Comparison of ENCODE assay signal across 8 cellular contexts in the genomic region with DNA sequence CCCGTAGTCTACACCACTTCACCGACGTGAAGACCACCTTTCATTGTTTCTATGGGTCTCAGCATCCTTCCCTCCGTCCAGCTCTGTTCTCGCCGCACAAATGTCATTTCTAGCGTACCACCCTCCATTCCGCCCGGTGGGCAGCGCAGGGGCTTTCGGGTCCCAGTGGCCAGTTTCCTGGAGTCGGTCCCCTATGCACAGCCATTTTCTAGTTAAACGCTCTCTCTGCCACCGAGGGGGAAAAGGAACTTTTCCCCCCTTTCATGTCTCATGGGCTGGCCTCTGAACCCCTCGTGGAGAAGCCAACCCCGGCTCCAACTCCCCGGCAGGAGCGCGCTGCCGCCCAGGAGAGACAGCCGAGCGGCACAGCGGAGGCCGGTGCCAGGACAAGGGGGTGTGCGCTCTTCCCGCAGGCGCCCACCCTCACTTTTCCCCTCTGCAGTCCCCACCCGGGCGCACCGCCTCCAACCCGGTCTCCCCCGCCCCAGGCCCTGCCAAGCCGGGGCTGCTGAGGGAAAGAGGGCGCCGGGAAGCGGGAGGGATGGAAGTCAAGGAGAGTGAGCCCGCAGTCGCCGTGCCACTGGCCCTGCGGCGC. TPM values are rescaled to one million over a fixed set of nuclear protein-coding genes. Genes with fewer than 3 reads are reported as not detected.
DNase-seq lines count a peak whose midpoint lies in the region; ATAC-seq and TF ChIP-seq lines count a peak whose summit lies in the region.

No MANE protein-coding gene starts in this region.

- peaks cover 51% of the 10 kb centered on the region for H3K27me3 Mint-ChIP-seq in activated naive CD8-positive, alpha-beta T cell treated with anti-CD3 and anti-CD28 coated beads, Interleukin-2, amount 10 ng/mL, durations not matched to agents 7 days and 5 days

- no peaks in the 10 kb centered on the region for H3K36me3 ChIP-seq in iPS-18a (ENCODE audit: control insufficient read depth, low read depth, low read length)

- peaks cover 29% of the 10 kb centered on the region for H3K4me1 ChIP-seq in iPS-18a (ENCODE audit: control insufficient read depth, low read depth, low read length)

- TF ChIP-seq CTCF in AG09309 (IDR thresholded peaks at IDR 0.05; ENCODE audit: control insufficient read depth, insufficient read depth, low read depth, low read length, missing control alignments) = no peak

- H3K27me3 ChIP-seq in iPS-18a (ENCODE audit: control insufficient read depth, insufficient read depth, low read length) = peaks cover 28% of the 10 kb centered on the region

- H3K36me3 Mint-ChIP-seq in activated naive CD8-positive, alpha-beta T cell treated with anti-CD3 and anti-CD28 coated beads, Interleukin-2, amount 10 ng/mL, durations not matched to agents 7 days and 5 days = no peaks in the 10 kb centered on the region
- H3K36me3 Mint-ChIP-seq in stimulated activated effector memory CD8-positive, alpha-beta T cell treated with anti-CD3 and anti-CD28 coated beads, Interleukin-12 subunit alpha, Interleukin-12 subunit beta, amount 100 ng/mL, for 72 hours = no peaks in the 10 kb centered on the region

- peaks cover 26% of the 10 kb centered on the region for H3K4me1 Mint-ChIP-seq in activated naive CD8-positive, alpha-beta T cell treated with anti-CD3 and anti-CD28 coated beads, Interleukin-2, amount 10 ng/mL, durations not matched to agents 7 days and 5 days
- peaks cover 6% of the 10 kb centered on the region for H3K4me1 Mint-ChIP-seq in stimulated activated effector memory CD8-positive, alpha-beta T cell treated with anti-CD3 and anti-CD28 coated beads, Interleukin-12 subunit alpha, Interleukin-12 subunit beta, amount 100 ng/mL, for 72 hours

- POLR2A ChIA-PET in activated naive CD8-positive, alpha-beta T cell treated with anti-CD3 and anti-CD28 coated beads, Interleukin-2, amount 10 ng/mL, durations not matched to agents 7 days and 5 days (lab: Charles Lee) = interaction anchor here (1.0 kb wide), 1 partner anchor 288 kb away, joined by 3 read pairs; no protein-coding TSS in a partner anchor

- no peak overlapping the region for H3K27ac Mint-ChIP-seq in activated naive CD8-positive, alpha-beta T cell treated with anti-CD3 and anti-CD28 coated beads, Interleukin-2, amount 10 ng/mL, durations not matched to agents 7 days and 5 days
- H3K27ac Mint-ChIP-seq in stimulated activated effector memory CD8-positive, alpha-beta T cell treated with anti-CD3 and anti-CD28 coated beads, Interleukin-12 subunit alpha, Interleukin-12 subunit beta, amount 100 ng/mL, for 72 hours = no peak overlapping the region

- ATAC-seq in GM18909 (IDR thresholded peaks at IDR 0.05; ENCODE audit: poor library complexity, unreplicated experiment) (peak; percentile 14), HG03442 (IDR thresholded peaks at IDR 0.05; ENCODE audit: unreplicated experiment) (peak; percentile 4)
- ATAC-seq in activated naive CD8-positive, alpha-beta T cell treated with anti-CD3 and anti-CD28 coated beads, Interleukin-2, amount 10 ng/mL, durations not matched to agents 7 days and 5 days (ENCODE audit: low read depth) = no peak
- ATAC-seq in stimulated activated effector memory CD8-positive, alpha-beta T cell treated with anti-CD3 and anti-CD28 coated beads, Interleukin-12 subunit alpha, Interleukin-12 subunit beta, amount 100 ng/mL, for 72 hours = no peak

- no peaks in the 10 kb centered on the region for H3K9me3 ChIP-seq in iPS-18a (ENCODE audit: control insufficient read depth, low read depth, low read length)

- H3K4me3 ChIP-seq in AG09309 (ENCODE audit: control insufficient read depth, low read depth, low read length) (peak overlapping the region; percentile 94), iPS-18a (ENCODE audit: low read length) (peak overlapping the region; percentile 67)

- no peaks in the 10 kb centered on the region for H3K9me3 Mint-ChIP-seq in activated naive CD8-positive, alpha-beta T cell treated with anti-CD3 and anti-CD28 coated beads, Interleukin-2, amount 10 ng/mL, durations not matched to agents 7 days and 5 days
- H3K9me3 Mint-ChIP-seq in stimulated activated effector memory CD8-positive, alpha-beta T cell treated with anti-CD3 and anti-CD28 coated beads, Interleukin-12 subunit alpha, Interleukin-12 subunit beta, amount 100 ng/mL, for 72 hours = no peaks in the 10 kb centered on the region

- DNase-seq in AG09309 (ENCODE audit: low read depth) (no peak), NK-92 (lab: John Stamatoyannopoulos, UW; ENCODE audit: unreplicated experiment) (no peak), medulla oblongata (ENCODE audit: extremely low spot score) (no peak)
- DNase-seq in activated naive CD8-positive, alpha-beta T cell treated with anti-CD3 and anti-CD28 coated beads, Interleukin-2, amount 10 ng/mL, durations not matched to agents 7 days and 5 days = no peak
- DNase-seq in stimulated activated effector memory CD8-positive, alpha-beta T cell treated with anti-CD3 and anti-CD28 coated beads, Interleukin-12 subunit alpha, Interleukin-12 subunit beta, amount 100 ng/mL, for 72 hours (ENCODE audit: low spot score in 2 of 2) = no peak

- peak overlapping the region; percentile 72 for H3K9ac ChIP-seq in iPS-18a (ENCODE audit: low read length)

- H3K27ac ChIP-seq in iPS-18a (ENCODE audit: low read length) = no peak overlapping the region

- H3K4me3 Mint-ChIP-seq in activated naive CD8-positive, alpha-beta T cell treated with anti-CD3 and anti-CD28 coated beads, Interleukin-2, amount 10 ng/mL, durations not matched to agents 7 days and 5 days = peak overlapping the region; percentile 87
- H3K4me3 Mint-ChIP-seq in stimulated activated effector memory CD8-positive, alpha-beta T cell treated with anti-CD3 and anti-CD28 coated beads, Interleukin-12 subunit alpha, Interleukin-12 subunit beta, amount 100 ng/mL, for 72 hours = peak overlapping the region; percentile 38

RNA-seq across cellular contexts. Expression of a gene that starts 0.7 kb away (rescaled TPM):
- 1 to 10 TPM in 1 of 2 experiments, under 1 TPM in 1; 0.96 to 2.0 TPM for total RNA-seq in activated naive CD8-positive, alpha-beta T cell treated with anti-CD3 and anti-CD28 coated beads, Interleukin-2, amount 10 ng/mL, durations not matched to agents 7 days and 5 days

RNA-seq across cellular contexts. Expression of a gene that starts 43.1 kb away (rescaled TPM):
- total RNA-seq in activated naive CD8-positive, alpha-beta T cell treated with anti-CD3 and anti-CD28 coated beads, Interleukin-2, amount 10 ng/mL, durations not matched to agents 7 days and 5 days = 1 to 10 TPM in 1 of 2 experiments, under 1 TPM in 1; 0.83 to 1.5 TPM

Comparison
In these comparisons a context has a peak if more than half of its experiments do, and no peak if none do; other contexts are left out.
1. ATAC-seq: peak in GM18909 (single experiment) and HG03442 (single experiment); none in activated naive CD8-positive, alpha-beta T cell treated with anti-CD3 and anti-CD28 coated beads, Interleukin-2, amount 10 ng/mL, durations not matched to agents 7 days and 5 days (single experiment) and stimulated activated effector memory CD8-positive, alpha-beta T cell treated with anti-CD3 and anti-CD28 coated beads, Interleukin-12 subunit alpha, Interleukin-12 subunit beta, amount 100 ng/mL, for 72 hours (single experiment).